In the genomic region with DNA sequence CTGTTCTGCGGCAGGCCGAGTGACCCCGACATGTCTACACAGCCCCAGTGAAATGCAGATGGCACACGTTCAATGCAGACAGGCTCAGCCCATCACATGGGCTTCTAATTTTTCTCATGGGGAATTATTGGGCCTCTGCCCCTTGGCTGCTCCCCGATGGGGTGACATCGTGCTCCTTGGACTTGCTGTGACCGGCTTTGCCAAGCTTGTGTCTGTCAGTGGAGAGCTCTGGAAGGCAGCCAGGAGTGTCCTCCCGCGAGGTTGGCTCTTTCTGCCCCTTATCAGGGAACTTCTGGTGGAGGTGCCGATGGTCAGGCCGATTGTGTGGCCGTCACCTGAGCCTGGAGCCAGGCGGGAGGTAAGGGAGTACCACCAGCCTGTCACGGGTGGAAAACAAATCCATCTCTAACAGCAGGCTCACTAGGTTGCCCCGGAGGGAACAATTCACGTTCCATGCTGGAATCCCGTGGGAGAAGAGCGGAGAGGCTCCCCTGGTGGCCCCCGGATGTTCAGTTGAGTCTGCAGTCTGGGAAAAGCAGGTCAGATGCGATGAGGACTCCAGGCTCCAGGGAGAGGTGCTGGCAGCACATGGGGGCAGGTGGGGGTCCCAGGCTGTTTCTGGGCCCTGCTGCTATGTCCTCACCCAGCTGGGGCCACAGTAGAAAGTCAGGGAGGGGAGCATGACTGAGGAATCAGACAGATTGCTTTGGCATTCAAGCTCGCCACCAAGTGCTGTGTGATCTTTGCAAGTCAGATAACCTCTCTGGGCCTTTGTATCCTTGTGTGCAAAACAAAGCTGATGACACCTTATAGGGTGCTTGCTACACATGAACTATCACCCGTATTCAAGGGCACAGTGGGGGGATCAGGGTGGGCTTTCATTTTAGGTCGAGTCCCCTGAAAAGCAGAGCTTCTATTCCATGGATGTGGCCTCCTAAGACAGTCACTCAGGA, we compare ENCODE assay signal across 15 cellular contexts. TPM values are rescaled to one million over a fixed set of nuclear protein-coding genes. Genes with fewer than 3 reads are reported as not detected.
DNase-seq lines count a peak whose midpoint lies in the region; ATAC-seq and TF ChIP-seq lines count a peak whose summit lies in the region.
"Had no signal": no experiment of that assay in that cellular context is flagged by ENCODE, and none has a peak within 500 bp of the region (broad histone marks: within the 10 kb centered on the region; RNA-seq: fewer than 3 reads in every experiment).

No MANE protein-coding gene starts in this region.

- ATAC-seq in Right ventricle myocardium superior (ENCODE audit: poor library complexity) (peak; percentile 37), heart left ventricle (peak in 3 of 4 donors; percentile 6 to 16 (median 12)), HG03342 (IDR thresholded peaks at IDR 0.05; ENCODE audit: unreplicated experiment) (no peak)
- ATAC-seq: upper lobe of right lung had no signal

- TF ChIP-seq CTCF in heart left ventricle (IDR thresholded peaks at IDR 0.05) (no peak), parathyroid adenoma (IDR thresholded peaks at IDR 0.05) (no peak), foreskin fibroblast (IDR thresholded peaks at IDR 0.05; ENCODE audit: low read depth, low read length) (no peak)

- no peaks in the 10 kb centered on the region for H3K27me3 ChIP-seq in heart left ventricle
- H3K27me3 ChIP-seq in parathyroid adenoma (ENCODE audit: control insufficient read depth, insufficient read depth, low read length): no peaks in the 10 kb centered on the region
- H3K27me3 ChIP-seq: upper lobe of right lung had no signal

- DNase-seq in Right ventricle myocardium superior: peak; percentile 71
- DNase-seq in cardiac septum (ENCODE audit: low spot score): no peak
- peak in 3 of 5 donors; percentile 61 to 68 (median 64) for DNase-seq in heart left ventricle
- DNase-seq in foreskin fibroblast: no peak
- no peak for DNase-seq in T1000 (lab: John Stamatoyannopoulos, UW)
- DNase-seq in NCI-H345 (lab: John Stamatoyannopoulos, UW): no peak
- DNase-seq: activated CD8-positive, alpha-beta memory T cell treated with anti-CD3 and anti-CD28 coated beads for 24 hours; CD4-positive, alpha-beta memory T cell; DND-41; effector CD8-positive, alpha-beta T cell; T-helper 1 cell; upper lobe of right lung had no signal

- H3K4me3 ChIP-seq in heart left ventricle (no peak overlapping the region), parathyroid adenoma (ENCODE audit: low read depth, low read length) (no peak overlapping the region), foreskin fibroblast (ENCODE audit: low read depth in 1 of 2, low read length in 2 of 2) (no peak overlapping the region)
- H3K4me3 ChIP-seq: smooth muscle cell, upper lobe of right lung had no signal

- H3K4me1 ChIP-seq in heart left ventricle (peaks cover 22 to 93% (median 59%) of the 10 kb centered on the region in 12 donors), parathyroid adenoma (peaks cover 4% of the 10 kb centered on the region)

- H3K27ac ChIP-seq in heart left ventricle (peak overlapping the region in 7 of 12 donors; percentile 36 to 64 (median 48)), parathyroid adenoma (no peak overlapping the region)
- H3K27ac ChIP-seq: upper lobe of right lung had no signal

- no peaks in the 10 kb centered on the region for H3K79me2 ChIP-seq in parathyroid adenoma

- no peak overlapping the region for H2AFZ ChIP-seq in parathyroid adenoma

- H3K36me3 ChIP-seq in heart left ventricle: no peaks in the 10 kb centered on the region
- H3K36me3 ChIP-seq in parathyroid adenoma (ENCODE audit: control insufficient read depth, insufficient read depth, low read length): no peaks in the 10 kb centered on the region
- H3K36me3 ChIP-seq: upper lobe of right lung had no signal

- intact Hi-C loops in Right ventricle myocardium superior (cut with DNase I): no loop called here
- intact Hi-C loops in cardiac septum (cut with DNase I): no loop called here
- intact Hi-C loops in heart left ventricle (cut with DNase I): no loop called here

- WGBS in heart left ventricle, 4 donors: 26 to 40% (median 34%) methylated on average over 17 to 23 of the region's 23 CpGs

- peak overlapping the region; percentile 45 for H3K4me2 ChIP-seq in parathyroid adenoma (ENCODE audit: low read length)
- H3K4me2 ChIP-seq: smooth muscle cell had no signal

- H3K9me3 ChIP-seq in heart left ventricle: no peaks in the 10 kb centered on the region
- no peaks in the 10 kb centered on the region for H3K9me3 ChIP-seq in parathyroid adenoma (ENCODE audit: control insufficient read depth, low read length)
- H3K9me3 ChIP-seq: upper lobe of right lung had no signal

- no peak for TF ChIP-seq POLR2A in heart left ventricle (IDR thresholded peaks at IDR 0.05)

- no peak overlapping the region for H3K9ac ChIP-seq in parathyroid adenoma

RNA-seq across cellular contexts. Expression of a gene that starts 43.2 kb away (rescaled TPM):
- total RNA-seq in Right ventricle myocardium superior (39.5 TPM), cardiac septum (29.9 TPM), heart left ventricle (10 to 100 TPM; 26.4 to 49.7 (median 41.5) TPM)
- 10 to 100 TPM in 1 of 2 donors, 1 to 10 TPM in 1; 7.4 to 18.2 TPM for polyA plus RNA-seq in heart left ventricle
- polyA plus RNA-seq: CD4-positive, alpha-beta memory T cell had no signal

Comparison
In these comparisons a context has a peak if more than half of its experiments do, and no peak if none do; other contexts are left out.
1. DNase-seq: peak in Right ventricle myocardium superior (single experiment) and heart left ventricle (3 of 5); none in cardiac septum (single experiment), foreskin fibroblast (0 of 2), T1000 (single experiment) and NCI-H345 (single experiment).